Comparison of ENCODE assay signal across 24 cellular contexts in the genomic region with DNA sequence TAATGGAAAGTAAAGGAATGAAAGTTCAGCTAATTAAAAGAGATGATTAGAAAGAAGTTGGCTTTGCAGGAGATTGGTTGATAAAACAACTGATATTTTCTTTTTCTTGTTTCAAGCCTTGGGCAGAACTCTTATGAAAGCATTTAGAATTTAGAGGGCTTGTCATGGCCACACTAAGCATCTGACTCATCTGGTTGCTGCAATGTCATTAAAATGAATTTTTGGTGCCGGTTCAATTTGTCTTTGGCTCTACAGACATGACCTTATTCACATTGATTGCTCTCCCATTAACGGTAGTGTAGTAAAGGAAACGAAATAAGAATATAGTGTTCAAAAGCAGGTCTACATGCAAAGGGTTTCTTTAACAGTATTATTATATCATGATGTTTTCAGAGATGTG.
"Had no signal": no experiment of that assay in that cellular context is flagged by ENCODE, and none has a peak within 500 bp of the region (broad histone marks: within the 10 kb centered on the region; RNA-seq: fewer than 3 reads in every experiment).

No MANE protein-coding gene starts in this region.

- H3K4me1 ChIP-seq: esophagus squamous epithelium, foreskin keratinocyte, heart right ventricle, pancreas, prostate gland, sigmoid colon, tibial nerve had no signal

- H3K36me3 ChIP-seq: brain microvascular endothelial cell, esophagus squamous epithelium, heart right ventricle, pancreas, prostate gland, sigmoid colon, tibial nerve had no signal

- H3K9me3 ChIP-seq: esophagus squamous epithelium, heart right ventricle, pancreas, prostate gland, sigmoid colon, tibial nerve had no signal

- H3K4me3 ChIP-seq: esophagus squamous epithelium, heart right ventricle, pancreas, prostate gland, sigmoid colon, tibial nerve had no signal

- DNase-seq: activated B cell treated with CpG ODN at 0.5 μM for 24 hours; activated CD8-positive, alpha-beta memory T cell treated with anti-CD3 and anti-CD28 coated beads, Interleukin-2, amount 10 ng/mL, durations not matched to agents 7 days and 5 days; activated CD8-positive, alpha-beta T cell treated with anti-CD3 and anti-CD28 coated beads, Interleukin-2, amount 10 ng/mL, durations not matched to agents 7 days and 5 days; activated naive CD4-positive, alpha-beta T cell treated with Interleukin-2 at 50 U/mL for 16 hours; activated T-cell treated with anti-CD3 and anti-CD28 coated beads, Interleukin-2, amount 50 U/mL, for 48 hours; aorta; brain microvascular endothelial cell; central memory CD4-positive, alpha-beta T cell; esophagus squamous epithelium; foreskin keratinocyte; heart right ventricle; naive thymus-derived CD8-positive, alpha-beta T cell; nucleus accumbens; pancreas; retina; sigmoid colon; small intestine; stimulated activated CD4-positive, alpha-beta T cell treated with anti-CD3 and anti-CD28 coated beads, Interleukin-4, amount 100 ng/mL, for 24 hours; stimulated activated naive CD8-positive, alpha-beta T cell treated with anti-CD3 and anti-CD28 coated beads, Interleukin-15, amount 100 ng/mL, for 72 hours; T-helper 1 cell had no signal

- H3K27ac ChIP-seq: brain microvascular endothelial cell, epithelial cell of prostate, esophagus squamous epithelium, foreskin keratinocyte, heart right ventricle, pancreas, prostate gland, sigmoid colon, tibial nerve had no signal

- H3K27me3 ChIP-seq: brain microvascular endothelial cell, esophagus squamous epithelium, foreskin keratinocyte, heart right ventricle, pancreas, sigmoid colon, tibial nerve had no signal

- ATAC-seq: activated CD8-positive, alpha-beta memory T cell treated with anti-CD3 and anti-CD28 coated beads, Interleukin-2, amount 10 ng/mL, durations not matched to agents 7 days and 5 days; activated CD8-positive, alpha-beta T cell treated with anti-CD3 and anti-CD28 coated beads, Interleukin-2, amount 10 ng/mL, durations not matched to agents 7 days and 5 days; foreskin keratinocyte; heart right ventricle; naive thymus-derived CD8-positive, alpha-beta T cell; pancreas; stimulated activated effector memory CD8-positive, alpha-beta T cell treated with anti-CD3 and anti-CD28 coated beads, Interleukin-12 subunit alpha, Interleukin-12 subunit beta, amount 100 ng/mL, for 72 hours; stimulated activated naive CD8-positive, alpha-beta T cell treated with anti-CD3 and anti-CD28 coated beads, Interleukin-15, amount 100 ng/mL, for 72 hours had no signal
